Comparison of ENCODE assay signal across 28 cellular contexts in genomic region chr20:42378826-42379225, GRCh38.
"Had no signal": no experiment of that assay in that cellular context is flagged by ENCODE, and none has a peak within 500 bp of the region (broad histone marks: within the 10 kb centered on the region; RNA-seq: fewer than 3 reads in every experiment).

No MANE protein-coding gene starts in this region.

- H3K4me1 ChIP-seq: body of pancreas, colonic mucosa, esophagus squamous epithelium, gastroesophageal sphincter had no signal

- DNase-seq: activated CD4-positive, alpha-beta memory T cell treated with anti-CD3 and anti-CD28 coated beads, Interleukin-2, amount 10 ng/mL, durations not matched to agents 7 days and 5 days; activated CD4-positive, alpha-beta T cell treated with anti-CD3 and anti-CD28 coated beads for 1 hour; activated CD4-positive, alpha-beta T cell treated with anti-CD3 and anti-CD28 coated beads for 4 hours; activated CD4-positive, alpha-beta T cell treated with anti-CD3 and anti-CD28 coated beads, Interleukin-2, amount 10 ng/mL, durations not matched to agents 7 days and 5 days; activated CD4-positive, alpha-beta T cell treated with anti-CD3 and anti-CD28 coated beads, Interleukin-2, amount 50 U/mL, for 4 hours; activated CD8-positive, alpha-beta memory T cell treated with anti-CD3 and anti-CD28 coated beads, Interleukin-2, amount 50 U/mL, for 48 hours; activated effector memory CD4-positive, alpha-beta T cell treated with Interleukin-2 at 50 U/mL for 16 hours; activated gamma-delta T cell treated with Interleukin-2 at 50 U/mL for 16 hours; activated naive CD4-positive, alpha-beta T cell treated with anti-CD3 and anti-CD28 coated beads, Interleukin-2, amount 50 U/mL, for 16 hours; activated naive CD4-positive, alpha-beta T cell treated with Interleukin-2 at 50 U/mL for 16 hours; activated T-cell treated with anti-CD3 and anti-CD28 coated beads, Interleukin-2, amount 50 U/mL, for 4 hours; amniotic stem cell; aorta; central memory CD4-positive, alpha-beta T cell; cerebellar nuclear complex; colonic mucosa; effector CD8-positive, alpha-beta T cell; esophagus squamous epithelium; foreskin melanocyte; T-helper 2 cell had no signal

- H3K27ac ChIP-seq: body of pancreas, colonic mucosa, epithelial cell of prostate, esophagus squamous epithelium, gastroesophageal sphincter, VCaP had no signal

- H3K36me3 ChIP-seq: colonic mucosa, esophagus squamous epithelium, gastroesophageal sphincter had no signal

- H3K4me3 ChIP-seq: body of pancreas, colonic mucosa, esophagus squamous epithelium, gastroesophageal sphincter had no signal

- ATAC-seq: activated T-cell treated with anti-CD3 and anti-CD28 coated beads, Interleukin-2, amount 50 U/mL, for 4 hours; activated T-helper 17 cell treated with anti-CD3 and anti-CD28 coated beads, Interleukin-2, amount 50 U/mL, for 72 hours; body of pancreas; gastroesophageal sphincter had no signal

- H3K27me3 ChIP-seq: body of pancreas, colonic mucosa, esophagus squamous epithelium had no signal

- FAIRE-seq: endometrium, endothelial cell of umbilical vein, TTC549 had no signal

- H3K9me3 ChIP-seq: body of pancreas, colonic mucosa, esophagus squamous epithelium, gastroesophageal sphincter had no signal
